Comparison of ENCODE assay signal across 23 cellular contexts in genomic region chrX:9396930-9397329, GRCh38.
A peak's percentile ranks its signal among the peaks of the same experiment; 100 is the strongest.
DNase-seq lines count a peak whose midpoint lies in the region; ATAC-seq, FAIRE-seq and TF ChIP-seq lines count a peak whose summit lies in the region.
"Had no signal": no experiment of that assay in that cellular context is flagged by ENCODE, and none has a peak within 500 bp of the region (broad histone marks: within the 10 kb centered on the region; RNA-seq: fewer than 3 reads in every experiment).

No MANE protein-coding gene starts in this region.

- TF ChIP-seq CTCF in A549 (IDR thresholded peaks at IDR 0.05) (no peak), right lobe of liver (IDR thresholded peaks at IDR 0.05) (no peak), transverse colon (IDR thresholded peaks at IDR 0.05) (no peak), prostate gland (IDR thresholded peaks at IDR 0.05) (no peak)

- POLR2A ChIA-PET in A549 (lab: Yijun Ruan, JAX): interaction anchor here (0.6 kb wide), 1 partner anchor 66 kb away, joined by 3 read pairs; no protein-coding TSS in a partner anchor
- POLR2A ChIA-PET in naive thymus-derived CD8-positive, alpha-beta T cell (lab: Charles Lee): no interaction called here

- H3K27me3 Mint-ChIP-seq in naive thymus-derived CD8-positive, alpha-beta T cell: no peaks in the 10 kb centered on the region
- H3K27me3 Mint-ChIP-seq: stimulated activated memory B cell treated with anti-CD40 and anti-IgM and Interleukin-4, amounts not matched to agents 10 μg/mL and 1 μg/mL and 100 μg/mL, for 72 hours had no signal

- H3K9me3 ChIP-seq in A549 (no peaks in the 10 kb centered on the region), right lobe of liver (no peaks in the 10 kb centered on the region), transverse colon (no peaks in the 10 kb centered on the region), prostate gland (no peaks in the 10 kb centered on the region)
- H3K9me3 ChIP-seq: gastrocnemius medialis had no signal

- H3K36me3 ChIP-seq in right lobe of liver (no peaks in the 10 kb centered on the region), transverse colon (no peaks in the 10 kb centered on the region), prostate gland (no peaks in the 10 kb centered on the region)
- H3K36me3 ChIP-seq: gastrocnemius medialis had no signal

- peaks cover 0 to 1% (median 0%) of the 10 kb centered on the region in 9 donors for H3K9me3 Mint-ChIP-seq in naive thymus-derived CD8-positive, alpha-beta T cell
- H3K9me3 Mint-ChIP-seq: stimulated activated memory B cell treated with anti-CD40 and anti-IgM and Interleukin-4, amounts not matched to agents 10 μg/mL and 1 μg/mL and 100 μg/mL, for 72 hours had no signal

- peaks cover 0 to 8% (median 2%) of the 10 kb centered on the region in 4 donors for H3K4me1 Mint-ChIP-seq in naive thymus-derived CD8-positive, alpha-beta T cell
- H3K4me1 Mint-ChIP-seq: stimulated activated memory B cell treated with anti-CD40 and anti-IgM and Interleukin-4, amounts not matched to agents 10 μg/mL and 1 μg/mL and 100 μg/mL, for 72 hours had no signal

- no peak overlapping the region for H3K27ac Mint-ChIP-seq in naive thymus-derived CD8-positive, alpha-beta T cell
- H3K27ac Mint-ChIP-seq: CD8-positive, alpha-beta memory T cell; stimulated activated memory B cell treated with anti-CD40 and anti-IgM and Interleukin-4, amounts not matched to agents 10 μg/mL and 1 μg/mL and 100 μg/mL, for 72 hours had no signal

- ATAC-seq in A549 (peak; percentile 75 to 82), right lobe of liver (peak; percentile 81 to 93 (median 88))
- ATAC-seq in naive thymus-derived CD8-positive, alpha-beta T cell: no peak
- ATAC-seq: gastrocnemius medialis; GM12878; stimulated activated memory B cell treated with anti-CD40 and anti-IgM and Interleukin-4, amounts not matched to agents 10 μg/mL and 1 μg/mL and 100 μg/mL, for 72 hours had no signal

- H3K4me3 Mint-ChIP-seq in naive thymus-derived CD8-positive, alpha-beta T cell: no peak overlapping the region
- H3K4me3 Mint-ChIP-seq: CD8-positive, alpha-beta memory T cell; stimulated activated memory B cell treated with anti-CD40 and anti-IgM and Interleukin-4, amounts not matched to agents 10 μg/mL and 1 μg/mL and 100 μg/mL, for 72 hours had no signal

- WGBS in A549 (ENCODE audit: missing lambda C conversion rate): 20% methylated on average over 4 of the region's 4 CpGs
- 44% methylated on average over 4 of the region's 4 CpGs for WGBS in right lobe of liver (ENCODE audit: insufficient coverage, low coverage, low lambda C conversion rate, missing lambda C conversion rate)
- 29% methylated on average over 4 of the region's 4 CpGs; no CpG with 5 or more reads in 1 of the 2 donors for WGBS in transverse colon (ENCODE audit: low coverage in 1 of 2), 2 donors
- WGBS in prostate gland: 4% methylated on average over 4 of the region's 4 CpGs

- TF ChIP-seq EP300 in A549 (IDR thresholded peaks at IDR 0.05) (no peak), transverse colon (IDR thresholded peaks at IDR 0.05; ENCODE audit: low read depth) (no peak)

- intact Hi-C loops in right lobe of liver (cut with DNase I): no loop called here
- intact Hi-C loops in transverse colon (cut with DNase I; ENCODE audit: low total_unique reads): no loop called here
- intact Hi-C loops in prostate gland (cut with DNase I): no loop called here

- H3K4me3 ChIP-seq in A549 (no peak overlapping the region), right lobe of liver (no peak overlapping the region), transverse colon (no peak overlapping the region), prostate gland (no peak overlapping the region)
- H3K4me3 ChIP-seq: gastrocnemius medialis, GM12878, smooth muscle cell had no signal

- H3K4me2 ChIP-seq in A549: peak overlapping the region; percentile 42; the same call in 2 of the 3 replicates
- H3K4me2 ChIP-seq: smooth muscle cell had no signal

- no peaks in the 10 kb centered on the region for H3K27me3 ChIP-seq in right lobe of liver
- H3K27me3 ChIP-seq in transverse colon: no peaks in the 10 kb centered on the region
- no peaks in the 10 kb centered on the region for H3K27me3 ChIP-seq in prostate gland (replicated peaks; ENCODE audit: insufficient read depth)
- H3K27me3 ChIP-seq: gastrocnemius medialis had no signal

- in situ Hi-C loops in transverse colon (cut with MboI; ENCODE audit: low pct_ligation_motif_present in 1 of 4, low pct_unique_long_range_greater_than_20kb in 1 of 4, low sequenced_read_pairs in 3 of 4): no loop called here

- DNase-seq in A549 (ENCODE audit: low read depth in 1 of 2, low spot score in 1 of 2) (peak in 1 of 2 experiments; percentile 63), LoVo (ENCODE audit: low spot score) (peak; percentile 72), fibroblast of gingiva (ENCODE audit: low read depth) (peak; percentile 12), right lobe of liver (no peak), nucleus accumbens (lab: John Stamatoyannopoulos, UW) (no peak), transverse colon (no peak), prostate gland (ENCODE audit: low spot score) (no peak)
- DNase-seq in naive thymus-derived CD8-positive, alpha-beta T cell: no peak
- DNase-seq: activated CD8-positive, alpha-beta memory T cell treated with anti-CD3 and anti-CD28 coated beads, Interleukin-2, amount 50 U/mL, for 4 hours; activated naive CD4-positive, alpha-beta T cell treated with Interleukin-2 at 50 U/mL for 16 hours; CD8-positive, alpha-beta memory T cell; effector CD4-positive, alpha-beta T cell; gastrocnemius medialis; H7; KG1; NCI-H1436 treated with DMSO at 0.1 percent for 48 hours; occipital lobe; SIG-M5; trophoblast cell had no signal

- FAIRE-seq in A549 (lab: Jason Lieb, UNC): no peak
- FAIRE-seq: A204.1, GM12878 had no signal

- TF ChIP-seq RAD21 in A549 (conservative IDR thresholded peaks at IDR 0.05 in 1 of 2, IDR thresholded peaks at IDR 0.05 in 1 of 2): no peak

- peak overlapping the region; percentile 21 to 34; a peak in 1 of 6 replicates for H3K27ac ChIP-seq in A549
- peak overlapping the region in 2 of 3 donors; percentile 39 to 52 for H3K27ac ChIP-seq in right lobe of liver
- H3K27ac ChIP-seq in transverse colon: no peak overlapping the region
- H3K27ac ChIP-seq in prostate gland: no peak overlapping the region
- H3K27ac ChIP-seq: gastrocnemius medialis had no signal

- H3K4me1 ChIP-seq in A549 (peaks cover 12% of the 10 kb centered on the region), right lobe of liver (peaks cover 0 to 9% (median 0%) of the 10 kb centered on the region in 4 donors), transverse colon (peaks cover 0 to 6% (median 0%) of the 10 kb centered on the region in 4 donors), prostate gland (replicated peaks) (no peaks in the 10 kb centered on the region)
- H3K4me1 ChIP-seq: gastrocnemius medialis had no signal

- H3K36me3 Mint-ChIP-seq in naive thymus-derived CD8-positive, alpha-beta T cell: no peaks in the 10 kb centered on the region
- H3K36me3 Mint-ChIP-seq: CD8-positive, alpha-beta memory T cell; stimulated activated memory B cell treated with anti-CD40 and anti-IgM and Interleukin-4, amounts not matched to agents 10 μg/mL and 1 μg/mL and 100 μg/mL, for 72 hours had no signal

- TF ChIP-seq POLR2A in A549 (IDR thresholded peaks at IDR 0.05; ENCODE audit: low read length) (no peak), right lobe of liver (IDR thresholded peaks at IDR 0.05) (no peak), transverse colon (IDR thresholded peaks at IDR 0.05) (no peak), prostate gland (IDR thresholded peaks at IDR 0.05) (no peak)

- CTCF ChIA-PET in A549 (lab: Yijun Ruan, JAX): no interaction called here

TF ChIP-seq in A549, 52 proteins besides CTCF, POLR2A, EP300 and RAD21:
- no peak for TF ChIP-seq SMC3 (IDR thresholded peaks at IDR 0.05)
- TF ChIP-seq FOSL2 (IDR thresholded peaks at IDR 0.05): no peak
- TF ChIP-seq FOSL2 (CRISPR knock-in tag; IDR thresholded peaks at IDR 0.05): no peak
- no peak for TF ChIP-seq KDM1A (IDR thresholded peaks at IDR 0.05; ENCODE audit: low read depth)
- no peak for TF ChIP-seq ATOH8 (CRISPR knock-in tag; IDR thresholded peaks at IDR 0.05; ENCODE audit: low read depth)
- no peak for TF ChIP-seq CBX2 (IDR thresholded peaks at IDR 0.05; ENCODE audit: borderline replicate concordance, low read depth)
- TF ChIP-seq CEBPB (IDR thresholded peaks at IDR 0.05): no peak
- TF ChIP-seq FOXS1 (CRISPR knock-in tag; IDR thresholded peaks at IDR 0.05): no peak
- TF ChIP-seq EHF (CRISPR knock-in tag; IDR thresholded peaks at IDR 0.05): no peak
- no peak for TF ChIP-seq MAZ (IDR thresholded peaks at IDR 0.05; ENCODE audit: borderline replicate concordance, low read depth, low read length)
- no peak for TF ChIP-seq HMGXB4 (CRISPR knock-in tag; IDR thresholded peaks at IDR 0.05; ENCODE audit: borderline replicate concordance)
- TF ChIP-seq CHD4 (IDR thresholded peaks at IDR 0.05; ENCODE audit: borderline replicate concordance): no peak
- TF ChIP-seq NPAS2 (CRISPR knock-in tag; IDR thresholded peaks at IDR 0.05; ENCODE audit: borderline replicate concordance): no peak
TF ChIP-seq in A549: peak in this region for 0.

Comparison
In these comparisons a context has a peak if more than half of its experiments do, and no peak if none do; other contexts are left out.
1. ATAC-seq: peak in A549 (2 of 2) and right lobe of liver (4 of 4); none in naive thymus-derived CD8-positive, alpha-beta T cell (0 of 2).
2. DNase-seq: peak in LoVo (single experiment) and fibroblast of gingiva (single experiment); none in right lobe of liver (0 of 3), nucleus accumbens (0 of 56), transverse colon (single experiment), prostate gland (single experiment) and naive thymus-derived CD8-positive, alpha-beta T cell (0 of 10).
3. H3K27ac ChIP-seq: peak in A549 (2 of 2) and right lobe of liver (2 of 3); none in transverse colon (0 of 4) and prostate gland (0 of 2).